ENCODE assay signal across 1 cellular context in the genomic region with DNA sequence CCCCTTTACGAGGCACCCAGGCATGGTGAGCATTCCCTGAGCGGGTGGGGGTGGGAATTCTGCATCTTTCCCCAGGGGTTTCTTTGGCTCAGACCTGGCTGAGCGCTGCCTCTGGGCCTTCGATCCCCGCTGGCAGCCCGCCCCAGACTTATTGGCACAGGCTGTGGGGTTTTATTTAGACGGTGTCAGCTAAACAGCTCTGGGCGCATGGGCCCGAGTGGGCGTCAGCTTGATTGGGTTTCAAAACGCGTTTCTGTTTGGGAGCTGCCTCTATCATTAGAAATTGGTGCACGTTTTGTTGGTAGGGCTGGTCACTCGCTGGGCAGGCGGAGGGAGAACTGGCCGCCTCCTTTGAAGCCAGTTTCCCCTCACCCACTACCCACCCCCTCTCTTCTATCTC.
TF ChIP-seq lines count a peak whose summit lies in the region.

No MANE protein-coding gene starts in this region.

TF ChIP-seq in HepG2, 621 proteins besides CTCF, POLR2A, EP300 and RAD21:
- no peak for TF ChIP-seq NBN (conservative IDR thresholded peaks at IDR 0.05)
- TF ChIP-seq ARNT (IDR thresholded peaks at IDR 0.05): no peak
- TF ChIP-seq, protein P1, sequence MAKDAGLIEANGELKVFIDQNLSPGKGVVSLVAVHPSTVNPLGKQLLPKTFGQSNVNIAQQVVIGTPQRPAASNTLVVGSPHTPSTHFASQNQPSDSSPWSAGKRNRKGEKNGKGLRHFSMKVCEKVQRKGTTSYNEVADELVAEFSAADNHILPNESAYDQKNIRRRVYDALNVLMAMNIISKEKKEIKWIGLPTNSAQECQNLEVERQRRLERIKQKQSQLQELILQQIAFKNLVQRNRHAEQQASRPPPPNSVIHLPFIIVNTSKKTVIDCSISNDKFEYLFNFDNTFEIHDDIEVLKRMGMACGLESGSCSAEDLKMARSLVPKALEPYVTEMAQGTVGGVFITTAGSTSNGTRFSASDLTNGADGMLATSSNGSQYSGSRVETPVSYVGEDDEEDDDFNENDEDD (CRISPR knock-in tag; IDR thresholded peaks at IDR 0.05; ENCODE audit: borderline replicate concordance): no peak
- TF ChIP-seq EZH2 (conservative IDR thresholded peaks at IDR 0.05; ENCODE audit: low read depth, low read length): 0 out of 2 replicates have a peak, but pooled peaks have one; percentile 78
- no peak for TF ChIP-seq STAT5B (CRISPR knock-in tag; IDR thresholded peaks at IDR 0.05)
TF ChIP-seq in HepG2: peak in this region for 1.
